17 cellular contexts compared by ENCODE assay signal in genomic region chr9:134617836-134618162, GRCh38. TPM values are rescaled to one million over a fixed set of nuclear protein-coding genes. Genes with fewer than 3 reads are reported as not detected.
"Had no signal": no experiment of that assay in that cellular context is flagged by ENCODE, and none has a peak within 500 bp of the region (broad histone marks: within the 10 kb centered on the region; RNA-seq: fewer than 3 reads in every experiment).

No MANE protein-coding gene starts in this region.

- H3K4me1 ChIP-seq: foreskin keratinocyte, testis had no signal

- H3K4me3 ChIP-seq: esophagus muscularis mucosa, heart left ventricle, ovary, testis had no signal

- H3K36me3 ChIP-seq: esophagus muscularis mucosa, heart left ventricle, ovary had no signal

- H3K27me3 ChIP-seq: ovary, testis had no signal

- H3K27ac ChIP-seq: esophagus muscularis mucosa, foreskin keratinocyte, heart left ventricle, ovary, testis had no signal

- ATAC-seq: activated CD4-positive, CD25-positive, alpha-beta regulatory T cell treated with anti-CD3 and anti-CD28 coated beads, Interleukin-2, amount 50 U/mL, for 24 hours; activated CD8-positive, alpha-beta T cell treated with anti-CD3 and anti-CD28 coated beads, Interleukin-2, amount 10 ng/mL, durations not matched to agents 7 days and 5 days; foreskin keratinocyte; left lobe of liver had no signal

- H3K9me3 ChIP-seq: ovary, testis had no signal

- DNase-seq: activated CD8-positive, alpha-beta T cell treated with anti-CD3 and anti-CD28 coated beads, Interleukin-2, amount 10 ng/mL, durations not matched to agents 7 days and 5 days; anterior cingulate cortex; foreskin keratinocyte; nephron progenitor cell; stimulated activated CD4-positive, alpha-beta T cell treated with anti-CD3 and anti-CD28 coated beads, Interleukin-4, amount 100 ng/mL, for 1 hour; stimulated activated CD8-positive, alpha-beta memory T cell treated with anti-CD3 and anti-CD28 coated beads, Interleukin-4, amount 100 ng/mL, for 48 hours had no signal

- FAIRE-seq: bronchial epithelial cell, endometrium, islet of Langerhans, TTC549 had no signal

RNA-seq across cellular contexts. Expression of gene COL5A1, which starts 23.8 kb away (rescaled TPM):
- total RNA-seq: activated T-helper 2 cell treated with anti-CD3 and anti-CD28 coated beads, Interferon-gamma antibody, Interleukin-2, Interleukin-4, amounts not matched to agents 10 μg/mL and 5 μg/mL and 100 μg/mL, durations not matched to agents 14 hours and 24 hours and 36 hours had no signal
